1 cellular context compared by ENCODE assay signal in the genomic region with DNA sequence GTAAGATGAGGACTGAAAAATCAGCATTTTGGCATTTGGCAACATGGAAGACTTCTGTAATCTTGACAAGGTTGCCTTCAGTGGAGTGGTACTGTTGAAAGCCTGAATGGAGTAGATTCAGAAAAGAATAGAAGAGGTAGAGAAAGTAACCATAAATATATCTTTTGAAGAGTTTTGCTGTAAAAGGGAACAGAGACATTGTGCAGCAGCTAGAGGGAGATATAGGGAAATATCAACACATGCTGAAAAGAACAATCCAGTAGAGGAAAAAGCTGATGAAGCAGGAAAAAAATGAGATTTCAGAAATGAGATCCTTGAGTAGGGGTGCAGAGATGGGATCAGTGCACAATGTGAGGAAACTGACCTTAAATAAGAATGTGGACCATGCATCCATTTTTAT.
TF ChIP-seq lines count a peak whose summit lies in the region.

No MANE protein-coding gene starts in this region.

TF ChIP-seq in SK-N-SH treated with all-trans-retinoic acid at 6 μM for 48 hours, 23 proteins besides CTCF, POLR2A, EP300 and RAD21 (continued from another document):
- TF ChIP-seq, protein P1, sequence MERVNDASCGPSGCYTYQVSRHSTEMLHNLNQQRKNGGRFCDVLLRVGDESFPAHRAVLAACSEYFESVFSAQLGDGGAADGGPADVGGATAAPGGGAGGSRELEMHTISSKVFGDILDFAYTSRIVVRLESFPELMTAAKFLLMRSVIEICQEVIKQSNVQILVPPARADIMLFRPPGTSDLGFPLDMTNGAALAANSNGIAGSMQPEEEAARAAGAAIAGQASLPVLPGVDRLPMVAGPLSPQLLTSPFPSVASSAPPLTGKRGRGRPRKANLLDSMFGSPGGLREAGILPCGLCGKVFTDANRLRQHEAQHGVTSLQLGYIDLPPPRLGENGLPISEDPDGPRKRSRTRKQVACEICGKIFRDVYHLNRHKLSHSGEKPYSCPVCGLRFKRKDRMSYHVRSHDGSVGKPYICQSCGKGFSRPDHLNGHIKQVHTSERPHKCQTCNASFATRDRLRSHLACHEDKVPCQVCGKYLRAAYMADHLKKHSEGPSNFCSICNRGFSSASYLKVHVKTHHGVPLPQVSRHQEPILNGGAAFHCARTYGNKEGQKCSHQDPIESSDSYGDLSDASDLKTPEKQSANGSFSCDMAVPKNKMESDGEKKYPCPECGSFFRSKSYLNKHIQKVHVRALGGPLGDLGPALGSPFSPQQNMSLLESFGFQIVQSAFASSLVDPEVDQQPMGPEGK (CRISPR knock-in tag; IDR thresholded peaks at IDR 0.05; ENCODE audit: borderline replicate concordance): no peak
